ENCODE assay signal across 1 cellular context in the genomic region with DNA sequence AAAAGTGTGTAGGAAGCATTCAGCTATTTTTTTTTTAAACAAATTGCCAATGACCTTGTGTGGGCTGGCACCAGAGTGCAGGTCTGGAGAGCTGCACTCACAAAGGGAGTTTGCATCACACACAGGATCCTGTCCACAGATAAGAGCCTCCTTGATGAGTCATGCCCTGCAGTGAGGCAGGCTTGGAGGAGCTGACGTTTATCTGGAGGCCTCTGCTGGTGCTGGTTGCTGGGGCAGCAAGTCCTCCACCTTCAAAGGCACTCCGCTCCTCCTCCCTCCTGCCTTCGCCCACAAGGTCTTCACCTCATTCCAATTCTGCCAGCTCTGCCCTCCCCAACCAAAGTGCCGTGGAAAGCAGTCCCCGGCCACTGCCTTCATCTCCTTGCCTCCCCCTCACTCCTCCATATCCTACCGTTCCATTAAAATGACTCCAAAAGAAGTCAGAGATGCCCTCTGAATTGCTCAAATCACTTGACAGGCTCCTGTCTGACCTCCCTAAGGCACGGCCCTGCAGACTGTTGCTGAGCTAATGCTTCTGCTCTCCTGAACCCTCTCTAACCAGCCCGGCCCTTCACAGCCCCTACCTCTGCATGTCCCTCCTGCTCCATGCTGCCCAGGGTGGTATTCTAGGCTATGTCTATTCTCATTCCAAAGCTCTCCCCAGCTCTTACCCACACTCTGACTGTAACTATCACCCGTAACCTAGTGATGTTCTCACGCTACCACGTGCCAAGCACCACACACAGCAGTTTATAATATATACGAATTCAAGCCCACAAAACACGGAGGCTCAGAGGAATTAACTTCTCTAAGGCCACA.
TF ChIP-seq lines count a peak whose summit lies in the region.

No MANE protein-coding gene starts in this region.

TF ChIP-seq in SK-N-SH, 30 proteins besides CTCF, POLR2A, EP300 and RAD21 (continued from another document):
- peak; percentile 93 for TF ChIP-seq TCF12 (IDR thresholded peaks at IDR 0.05)
- no peak for TF ChIP-seq EZH2phosphoT487 (IDR thresholded peaks at IDR 0.05; ENCODE audit: borderline replicate concordance, low read depth)
- no peak for TF ChIP-seq RCOR1 (IDR thresholded peaks at IDR 0.05; ENCODE audit: low read length)
- no peak for TF ChIP-seq NRF1 (IDR thresholded peaks at IDR 0.05; ENCODE audit: low read depth, low read length)
- TF ChIP-seq, protein P1, sequence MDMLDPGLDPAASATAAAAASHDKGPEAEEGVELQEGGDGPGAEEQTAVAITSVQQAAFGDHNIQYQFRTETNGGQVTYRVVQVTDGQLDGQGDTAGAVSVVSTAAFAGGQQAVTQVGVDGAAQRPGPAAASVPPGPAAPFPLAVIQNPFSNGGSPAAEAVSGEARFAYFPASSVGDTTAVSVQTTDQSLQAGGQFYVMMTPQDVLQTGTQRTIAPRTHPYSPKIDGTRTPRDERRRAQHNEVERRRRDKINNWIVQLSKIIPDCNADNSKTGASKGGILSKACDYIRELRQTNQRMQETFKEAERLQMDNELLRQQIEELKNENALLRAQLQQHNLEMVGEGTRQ (IDR thresholded peaks at IDR 0.05; ENCODE audit: borderline replicate concordance, low read depth, low read length): no peak
- TF ChIP-seq SMC3 (IDR thresholded peaks at IDR 0.05; ENCODE audit: low read depth, low read length): no peak
- TF ChIP-seq TAF1 (IDR thresholded peaks at IDR 0.05; ENCODE audit: borderline replicate concordance, low read depth, low read length): 0 out of 2 replicates have a peak, but pooled peaks have one; percentile 53
- no peak for TF ChIP-seq ELF1 (IDR thresholded peaks at IDR 0.05)
- TF ChIP-seq, protein P2, sequence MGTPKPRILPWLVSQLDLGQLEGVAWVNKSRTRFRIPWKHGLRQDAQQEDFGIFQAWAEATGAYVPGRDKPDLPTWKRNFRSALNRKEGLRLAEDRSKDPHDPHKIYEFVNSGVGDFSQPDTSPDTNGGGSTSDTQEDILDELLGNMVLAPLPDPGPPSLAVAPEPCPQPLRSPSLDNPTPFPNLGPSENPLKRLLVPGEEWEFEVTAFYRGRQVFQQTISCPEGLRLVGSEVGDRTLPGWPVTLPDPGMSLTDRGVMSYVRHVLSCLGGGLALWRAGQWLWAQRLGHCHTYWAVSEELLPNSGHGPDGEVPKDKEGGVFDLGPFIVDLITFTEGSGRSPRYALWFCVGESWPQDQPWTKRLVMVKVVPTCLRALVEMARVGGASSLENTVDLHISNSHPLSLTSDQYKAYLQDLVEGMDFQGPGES (IDR thresholded peaks at IDR 0.05; ENCODE audit: low read depth, low read length): no peak
- peak; percentile 22 for TF ChIP-seq CHD2 (IDR thresholded peaks at IDR 0.05; ENCODE audit: low read length, partially characterized antibody)
- TF ChIP-seq TEAD4 (IDR thresholded peaks at IDR 0.05; ENCODE audit: borderline replicate concordance, insufficient read depth): peak; percentile 51; the same call in 1 of the 2 replicates
- TF ChIP-seq GATA2 (CRISPR knock-in tag; IDR thresholded peaks at IDR 0.05): peak; percentile 70
- peak; percentile 81 for TF ChIP-seq NFIC (IDR thresholded peaks at IDR 0.05; ENCODE audit: borderline replicate concordance)
- TF ChIP-seq FOSL2 (IDR thresholded peaks at IDR 0.05; ENCODE audit: borderline replicate concordance, low read depth): peak; percentile 96
- TF ChIP-seq FOXJ3 (CRISPR knock-in tag; IDR thresholded peaks at IDR 0.05): peak; percentile 47; the same call in 1 of the 2 replicates
